Comparison of ENCODE assay signal across 1 cellular context in genomic region chr11:113867843-113868503, GRCh38.
TF ChIP-seq lines count a peak whose summit lies in the region.

No MANE protein-coding gene starts in this region.

TF ChIP-seq in WTC11, 78 proteins besides CTCF, POLR2A, EP300 and RAD21 (continued from another document):
- no peak for TF ChIP-seq MYBL2 (CRISPR knock-in tag; IDR thresholded peaks at IDR 0.05)
- no peak for TF ChIP-seq NFYB (CRISPR knock-in tag; conservative IDR thresholded peaks at IDR 0.05; ENCODE audit: low read depth)
- TF ChIP-seq NR2C2 (CRISPR knock-in tag; IDR thresholded peaks at IDR 0.05): no peak
- no peak for TF ChIP-seq NR3C1 (CRISPR knock-in tag; conservative IDR thresholded peaks at IDR 0.05; ENCODE audit: low read depth)
- TF ChIP-seq, protein P1, sequence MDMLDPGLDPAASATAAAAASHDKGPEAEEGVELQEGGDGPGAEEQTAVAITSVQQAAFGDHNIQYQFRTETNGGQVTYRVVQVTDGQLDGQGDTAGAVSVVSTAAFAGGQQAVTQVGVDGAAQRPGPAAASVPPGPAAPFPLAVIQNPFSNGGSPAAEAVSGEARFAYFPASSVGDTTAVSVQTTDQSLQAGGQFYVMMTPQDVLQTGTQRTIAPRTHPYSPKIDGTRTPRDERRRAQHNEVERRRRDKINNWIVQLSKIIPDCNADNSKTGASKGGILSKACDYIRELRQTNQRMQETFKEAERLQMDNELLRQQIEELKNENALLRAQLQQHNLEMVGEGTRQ (CRISPR knock-in tag; IDR thresholded peaks at IDR 0.05): no peak
- no peak for TF ChIP-seq ZSCAN18 (CRISPR knock-in tag; IDR thresholded peaks at IDR 0.05)
- TF ChIP-seq, protein P2, sequence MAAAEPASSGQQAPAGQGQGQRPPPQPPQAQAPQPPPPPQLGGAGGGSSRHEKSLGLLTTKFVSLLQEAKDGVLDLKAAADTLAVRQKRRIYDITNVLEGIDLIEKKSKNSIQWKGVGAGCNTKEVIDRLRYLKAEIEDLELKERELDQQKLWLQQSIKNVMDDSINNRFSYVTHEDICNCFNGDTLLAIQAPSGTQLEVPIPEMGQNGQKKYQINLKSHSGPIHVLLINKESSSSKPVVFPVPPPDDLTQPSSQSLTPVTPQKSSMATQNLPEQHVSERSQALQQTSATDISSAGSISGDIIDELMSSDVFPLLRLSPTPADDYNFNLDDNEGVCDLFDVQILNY (CRISPR knock-in tag; IDR thresholded peaks at IDR 0.05): no peak
- TF ChIP-seq ATF6 (CRISPR knock-in tag; IDR thresholded peaks at IDR 0.05): no peak
- TF ChIP-seq NR1H2 (CRISPR knock-in tag; IDR thresholded peaks at IDR 0.05): no peak
- no peak for TF ChIP-seq FOXP4 (CRISPR knock-in tag; IDR thresholded peaks at IDR 0.05)
- TF ChIP-seq, protein P3, sequence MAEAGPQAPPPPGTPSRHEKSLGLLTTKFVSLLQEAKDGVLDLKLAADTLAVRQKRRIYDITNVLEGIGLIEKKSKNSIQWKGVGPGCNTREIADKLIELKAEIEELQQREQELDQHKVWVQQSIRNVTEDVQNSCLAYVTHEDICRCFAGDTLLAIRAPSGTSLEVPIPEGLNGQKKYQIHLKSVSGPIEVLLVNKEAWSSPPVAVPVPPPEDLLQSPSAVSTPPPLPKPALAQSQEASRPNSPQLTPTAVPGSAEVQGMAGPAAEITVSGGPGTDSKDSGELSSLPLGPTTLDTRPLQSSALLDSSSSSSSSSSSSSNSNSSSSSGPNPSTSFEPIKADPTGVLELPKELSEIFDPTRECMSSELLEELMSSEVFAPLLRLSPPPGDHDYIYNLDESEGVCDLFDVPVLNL (CRISPR knock-in tag; IDR thresholded peaks at IDR 0.05; ENCODE audit: borderline replicate concordance, low read depth): no peak
- TF ChIP-seq SMAD4 (CRISPR knock-in tag; IDR thresholded peaks at IDR 0.05): no peak
- TF ChIP-seq, protein P4, sequence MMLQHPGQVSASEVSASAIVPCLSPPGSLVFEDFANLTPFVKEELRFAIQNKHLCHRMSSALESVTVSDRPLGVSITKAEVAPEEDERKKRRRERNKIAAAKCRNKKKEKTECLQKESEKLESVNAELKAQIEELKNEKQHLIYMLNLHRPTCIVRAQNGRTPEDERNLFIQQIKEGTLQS (CRISPR knock-in tag; conservative IDR thresholded peaks at IDR 0.05): no peak
TF ChIP-seq in WTC11: peak in this region for 0.
